Comparison of ENCODE assay signal across 14 cellular contexts in the genomic region with DNA sequence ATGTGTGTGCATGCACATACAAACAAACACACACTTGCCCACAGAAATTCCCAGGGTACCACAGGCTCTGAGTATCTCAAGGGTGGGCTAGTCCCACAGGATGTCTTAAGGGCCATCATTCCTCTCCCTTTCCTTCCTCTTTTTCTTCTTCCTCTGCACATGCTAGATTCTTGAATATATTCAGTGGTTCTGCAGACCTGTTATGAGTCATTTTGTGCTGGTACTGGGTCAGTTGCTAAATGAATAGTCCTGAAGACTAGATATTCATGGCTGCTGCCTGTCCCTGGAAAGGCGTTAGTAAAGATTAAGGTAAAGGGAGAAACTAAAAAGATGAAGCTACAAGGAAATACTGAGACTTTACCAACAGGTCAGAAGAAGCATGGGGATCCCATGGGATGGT.
"Had no signal": no experiment of that assay in that cellular context is flagged by ENCODE, and none has a peak within 500 bp of the region (broad histone marks: within the 10 kb centered on the region; RNA-seq: fewer than 3 reads in every experiment).

No MANE protein-coding gene starts in this region.

- H3K27ac ChIP-seq: gastroesophageal sphincter, hepatocyte, left ventricle myocardium inferior, ovary, right lobe of liver, thoracic aorta had no signal

- H3K4me3 ChIP-seq: gastroesophageal sphincter, hepatocyte, left ventricle myocardium inferior, mucosa of descending colon, ovary, right lobe of liver, thoracic aorta had no signal

- H3K9me3 ChIP-seq: gastroesophageal sphincter, left ventricle myocardium inferior, mucosa of descending colon, ovary, right lobe of liver, thoracic aorta had no signal

- H2AFZ ChIP-seq: hepatocyte had no signal

- FAIRE-seq: endometrium, keratinocyte had no signal

- H3K36me3 ChIP-seq: gastroesophageal sphincter, left ventricle myocardium inferior, ovary, right lobe of liver, thoracic aorta had no signal

- ATAC-seq: gastroesophageal sphincter; mucosa of descending colon; naive thymus-derived CD4-positive, alpha-beta T cell; right lobe of liver had no signal

- H3K4me1 ChIP-seq: gastroesophageal sphincter, left ventricle myocardium inferior, right lobe of liver had no signal

- H3K27me3 ChIP-seq: gastroesophageal sphincter, hepatocyte, ovary, right lobe of liver had no signal

- H3K79me2 ChIP-seq: hepatocyte had no signal

- H3K4me2 ChIP-seq: hepatocyte had no signal

- DNase-seq: activated CD4-positive, alpha-beta T cell treated with anti-CD3 and anti-CD28 coated beads, Interleukin-2, amount 10 ng/mL, durations not matched to agents 7 days and 5 days; activated CD4-positive, CD25-positive, alpha-beta regulatory T cell; activated gamma-delta T cell treated with Interleukin-2 at 50 U/mL for 16 hours; amniotic stem cell; left ventricle myocardium inferior; mucosa of descending colon; naive thymus-derived CD4-positive, alpha-beta T cell; ovary; right lobe of liver had no signal
